ENCODE assay signal across 27 cellular contexts in the genomic region with DNA sequence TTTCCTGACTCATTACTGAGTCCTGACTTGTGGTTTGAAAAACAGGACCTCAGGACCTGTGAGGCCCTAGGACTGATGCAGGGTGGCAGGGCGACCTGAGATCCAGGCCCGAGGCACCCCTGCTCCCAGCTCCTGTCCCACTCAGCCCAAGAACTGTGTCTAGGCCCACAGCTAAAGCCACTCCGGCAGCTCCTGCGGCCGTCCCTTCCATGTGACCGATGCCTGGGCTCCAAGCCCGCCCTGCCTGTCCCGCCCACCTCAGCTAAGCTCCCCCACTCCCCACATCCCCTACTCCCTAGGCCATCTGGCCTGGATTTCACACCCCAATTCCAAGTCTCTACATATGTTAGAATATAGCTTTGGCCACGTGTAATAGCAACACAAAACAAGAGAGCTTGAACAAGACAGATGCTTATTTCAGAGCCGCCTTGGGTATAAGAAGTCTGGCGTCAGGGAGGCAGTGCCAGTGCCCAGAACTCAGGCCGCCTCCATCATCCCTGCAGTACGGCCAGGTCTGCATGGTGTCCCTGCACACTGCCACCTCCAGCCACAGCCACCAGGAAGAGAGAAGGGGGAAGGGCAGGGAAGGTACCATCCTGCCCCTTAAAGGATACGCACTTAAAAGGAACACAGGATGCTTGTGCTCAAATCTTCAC. TPM values are rescaled to one million over a fixed set of nuclear protein-coding genes. Genes with fewer than 3 reads are reported as not detected.
A peak's percentile ranks its signal among the peaks of the same experiment; 100 is the strongest.
DNase-seq lines count a peak whose midpoint lies in the region; ATAC-seq and TF ChIP-seq lines count a peak whose summit lies in the region.
"Had no signal": no experiment of that assay in that cellular context is flagged by ENCODE, and none has a peak within 500 bp of the region (broad histone marks: within the 10 kb centered on the region; RNA-seq: fewer than 3 reads in every experiment).

No MANE protein-coding gene starts in this region.

- H2BK5ac ChIP-seq in neuronal stem cell (ENCODE audit: low read length) = no peak overlapping the region

- H3K4me3 Mint-ChIP-seq in CD4-positive, alpha-beta T cell = no peak overlapping the region
- H3K4me3 Mint-ChIP-seq: activated CD8-positive, alpha-beta T cell treated with anti-CD3 and anti-CD28 coated beads for 36 hours; CD8-positive, alpha-beta T cell; neural crest cell; stimulated activated naive CD8-positive, alpha-beta T cell treated with anti-CD3 and anti-CD28 coated beads, Interleukin-15, Interleukin-2, amounts not matched to agents 100 ng/mL and 50 ng/mL, for 24 hours had no signal

- no peaks in the 10 kb centered on the region for H3K4me1 Mint-ChIP-seq in CD4-positive, alpha-beta T cell (ENCODE audit: low read depth)
- H3K4me1 Mint-ChIP-seq: neural crest cell had no signal

- intact Hi-C loops in CD4-positive, alpha-beta T cell (cut with DNase I, micrococcal nuclease) = no loop called here

- H3K9me3 ChIP-seq in neuronal stem cell (replicated peaks in 1 of 2; ENCODE audit: control insufficient read depth in 2 of 2, insufficient read depth in 1 of 2, low read depth in 1 of 2, low read length in 2 of 2) = peaks cover 0 to 1% of the 10 kb centered on the region in 2 donors
- no peaks in the 10 kb centered on the region for H3K9me3 ChIP-seq in CD4-positive, alpha-beta T cell (ENCODE audit: control insufficient read depth, low read length)
- H3K9me3 ChIP-seq: lower lobe of right lung, SJCRH30 had no signal

- TF ChIP-seq CTCF in CD4-positive, alpha-beta T cell (IDR thresholded peaks at IDR 0.05) = no peak

- peak overlapping the region; percentile 5 for H3K23ac ChIP-seq in neuronal stem cell (ENCODE audit: low read depth, low read length, poor library complexity)

- H3K36me3 Mint-ChIP-seq in CD4-positive, alpha-beta T cell (ENCODE audit: low read depth) = no peaks in the 10 kb centered on the region
- H3K36me3 Mint-ChIP-seq: CD8-positive, alpha-beta T cell had no signal

- H2AK5ac ChIP-seq in neuronal stem cell (ENCODE audit: low read depth, low read length) = no peak overlapping the region

- H4K8ac ChIP-seq in neuronal stem cell (ENCODE audit: low read depth, low read length) = no peak overlapping the region

- H3K9ac ChIP-seq in neuronal stem cell (ENCODE audit: low read depth, low read length, poor library complexity) = no peak overlapping the region

- H2BK15ac ChIP-seq in neuronal stem cell (ENCODE audit: low read length) = no peak overlapping the region

- peaks cover 0 to 6% of the 10 kb centered on the region in 2 donors for H3K4me1 ChIP-seq in neuronal stem cell (ENCODE audit: control insufficient read depth in 2 of 2, insufficient read depth in 1 of 2, low read depth in 1 of 2, low read length in 2 of 2)
- H3K4me1 ChIP-seq: lower lobe of right lung had no signal

- ATAC-seq in CD4-positive, alpha-beta T cell (ENCODE audit: poor library complexity) = no peak
- no peak for ATAC-seq in GM21367 (IDR thresholded peaks at IDR 0.05; ENCODE audit: unreplicated experiment)
- ATAC-seq: activated CD4-positive, CD25-positive, alpha-beta regulatory T cell treated with anti-CD3 and anti-CD28 coated beads, Interleukin-2, amount 50 U/mL, for 24 hours; activated CD8-positive, alpha-beta T cell treated with anti-CD3 and anti-CD28 coated beads for 36 hours; CD8-positive, alpha-beta T cell; lower lobe of right lung had no signal

- WGBS in neuronal stem cell (ENCODE audit: extremely low coverage in 2 of 2, insufficient read length in 2 of 2, insufficient replicate concordance in 1 of 2), 2 donors = no CpG with 5 or more reads among the region's 14 CpGs

- H3K18ac ChIP-seq in neuronal stem cell (ENCODE audit: low read length) = peak overlapping the region; percentile 15

- H3K27me3 ChIP-seq in neuronal stem cell (ENCODE audit: control insufficient read depth in 3 of 3, insufficient read depth in 3 of 3, low read depth in 1 of 3, low read length in 3 of 3) = peaks cover 0 to 3% (median 0%) of the 10 kb centered on the region in 3 experiments
- no peaks in the 10 kb centered on the region for H3K27me3 ChIP-seq in CD4-positive, alpha-beta T cell (ENCODE audit: control insufficient read depth, insufficient read depth, low read length)
- H3K27me3 ChIP-seq: brain microvascular endothelial cell, SJCRH30 had no signal

- no peak overlapping the region for H3K14ac ChIP-seq in neuronal stem cell (ENCODE audit: low read length)

- no peak overlapping the region for H3K4me2 ChIP-seq in neuronal stem cell (ENCODE audit: insufficient read depth, low read length, poor library complexity, severe bottlenecking)

- H2BK120ac ChIP-seq in neuronal stem cell (ENCODE audit: low read depth, low read length) = no peak overlapping the region

- peak; percentile 49 for DNase-seq in DMS 273 (lab: John Stamatoyannopoulos, UW; ENCODE audit: unreplicated experiment)
- peak; percentile 91 for DNase-seq in NCI-H524 treated with DMSO at 0.1 percent for 48 hours (lab: John Stamatoyannopoulos, UW)
- no peak for DNase-seq in neuronal stem cell (ENCODE audit: low spot score)
- no peak for DNase-seq in NCI-H1092 treated with DMSO at 0.1 percent for 48 hours (lab: John Stamatoyannopoulos, UW)
- no peak for DNase-seq in CD4-positive, alpha-beta T cell
- DNase-seq in effector CD8-positive, alpha-beta T cell (lab: John Stamatoyannopoulos, UW) = no peak
- DNase-seq: activated CD8-positive, alpha-beta T cell treated with anti-CD3 and anti-CD28 coated beads for 36 hours; activated effector memory CD4-positive, alpha-beta T cell treated with anti-CD3 and anti-CD28 coated beads, Interleukin-2, amount 50 U/mL, for 16 hours; brain microvascular endothelial cell; CD8-positive, alpha-beta T cell; cortex of kidney; DMS53; GDM1; lower lobe of right lung; NCI-H1105; NCI-H2107; NCI-H510A; SJCRH30; stimulated activated CD4-positive, alpha-beta T cell treated with anti-CD3 and anti-CD28 coated beads, Interleukin-15, amount 100 ng/mL, for 24 hours; trophoblast cell had no signal

- no peaks in the 10 kb centered on the region for H3K36me3 ChIP-seq in neuronal stem cell (replicated peaks in 1 of 2; ENCODE audit: control insufficient read depth in 2 of 2, insufficient read depth in 2 of 2, low read length in 2 of 2)
- H3K36me3 ChIP-seq: brain microvascular endothelial cell, lower lobe of right lung, SJCRH30 had no signal

- no peak overlapping the region for H3K4me3 ChIP-seq in neuronal stem cell (ENCODE audit: low read length in 2 of 2)
- H3K4me3 ChIP-seq: lower lobe of right lung, SJCRH30 had no signal

- CTCF ChIA-PET in CD4-positive, alpha-beta T cell (lab: Charles Lee) = no interaction called here

- peak overlapping the region; percentile 89 for H3K27ac ChIP-seq in cingulate gyrus (ENCODE audit: low read depth, low read length)
- no peak overlapping the region for H3K27ac ChIP-seq in neuronal stem cell (replicated peaks; ENCODE audit: low read length)
- H3K27ac ChIP-seq in CD4-positive, alpha-beta T cell (ENCODE audit: low read depth, low read length) = no peak overlapping the region
- H3K27ac ChIP-seq: brain microvascular endothelial cell, HL-60, lower lobe of right lung, SJCRH30 had no signal

- no peaks in the 10 kb centered on the region for H3K79me1 ChIP-seq in neuronal stem cell (ENCODE audit: low read depth, low read length)

- no peaks in the 10 kb centered on the region for H3K9me3 Mint-ChIP-seq in CD4-positive, alpha-beta T cell
- H3K9me3 Mint-ChIP-seq: activated CD8-positive, alpha-beta T cell treated with anti-CD3 and anti-CD28 coated beads for 36 hours; CD8-positive, alpha-beta T cell; neural crest cell; stimulated activated naive CD8-positive, alpha-beta T cell treated with anti-CD3 and anti-CD28 coated beads, Interleukin-15, Interleukin-2, amounts not matched to agents 100 ng/mL and 50 ng/mL, for 24 hours had no signal

- H3K27ac Mint-ChIP-seq in CD4-positive, alpha-beta T cell = no peak overlapping the region
- H3K27ac Mint-ChIP-seq: activated CD8-positive, alpha-beta T cell treated with anti-CD3 and anti-CD28 coated beads for 36 hours; CD8-positive, alpha-beta T cell; progenitor cell of endocrine pancreas; stimulated activated naive CD8-positive, alpha-beta T cell treated with anti-CD3 and anti-CD28 coated beads, Interleukin-15, Interleukin-2, amounts not matched to agents 100 ng/mL and 50 ng/mL, for 24 hours had no signal

- POLR2A ChIA-PET in CD4-positive, alpha-beta T cell (lab: Charles Lee) = no interaction called here

- no peak overlapping the region for H4K91ac ChIP-seq in neuronal stem cell (ENCODE audit: low read depth, low read length, poor library complexity)

- H3K4ac ChIP-seq in neuronal stem cell (ENCODE audit: low read length) = no peak overlapping the region

- H2BK12ac ChIP-seq in neuronal stem cell (ENCODE audit: low read length) = no peak overlapping the region

- no peak overlapping the region for H2AFZ ChIP-seq in neuronal stem cell (ENCODE audit: low read length)

- H3K27me3 Mint-ChIP-seq in CD4-positive, alpha-beta T cell = peaks cover 7% of the 10 kb centered on the region
- H3K27me3 Mint-ChIP-seq: activated CD8-positive, alpha-beta T cell treated with anti-CD3 and anti-CD28 coated beads for 36 hours; stimulated activated naive CD8-positive, alpha-beta T cell treated with anti-CD3 and anti-CD28 coated beads, Interleukin-15, Interleukin-2, amounts not matched to agents 100 ng/mL and 50 ng/mL, for 24 hours had no signal

RNA-seq across cellular contexts. Expression of gene USP22, which starts 29.9 kb away (rescaled TPM):
- 144 TPM for polyA plus RNA-seq in neuronal stem cell (2013, experiment 1 of 2)
- 140 TPM for polyA plus RNA-seq in neuronal stem cell (2013, experiment 2 of 2)
- 100 to 1,000 TPM; 194 to 217 TPM for total RNA-seq in CD4-positive, alpha-beta T cell

RNA-seq across cellular contexts. Expression of gene DHRS7B, which starts 54.0 kb away (rescaled TPM):
- 23.9 TPM for polyA plus RNA-seq in neuronal stem cell (2013, experiment 1 of 2)
- 26.1 TPM for polyA plus RNA-seq in neuronal stem cell (2013, experiment 2 of 2)
- 1 to 10 TPM; 4.9 to 5.2 TPM for total RNA-seq in CD4-positive, alpha-beta T cell

Comparison
In these comparisons a context has a peak if more than half of its experiments do, and no peak if none do; other contexts are left out.
1. DNase-seq: peak in DMS 273 (single experiment) and NCI-H524 treated with DMSO at 0.1 percent for 48 hours (single experiment); none in neuronal stem cell (single experiment), NCI-H1092 treated with DMSO at 0.1 percent for 48 hours (single experiment), CD4-positive, alpha-beta T cell (0 of 10) and effector CD8-positive, alpha-beta T cell (single experiment).